In genomic region chr10:133536198-133536597, GRCh38 we compare ENCODE assay signal across 28 cellular contexts. TPM values are rescaled to one million over a fixed set of nuclear protein-coding genes. Genes with fewer than 3 reads are reported as not detected.
"Had no signal": no experiment of that assay in that cellular context is flagged by ENCODE, and none has a peak within 500 bp of the region (broad histone marks: within the 10 kb centered on the region; RNA-seq: fewer than 3 reads in every experiment).

No MANE protein-coding gene starts in this region.

- FAIRE-seq: urothelium cell line had no signal

- ATAC-seq: stimulated activated effector memory CD8-positive, alpha-beta T cell treated with anti-CD3 and anti-CD28 coated beads, Interleukin-12 subunit alpha, Interleukin-12 subunit beta, amount 100 ng/mL, for 72 hours; stimulated activated memory B cell treated with anti-CD40 and anti-IgM and Interleukin-4, amounts not matched to agents 10 μg/mL and 1 μg/mL and 100 μg/mL, for 72 hours; stimulated activated naive B cell treated with anti-CD40 and anti-IgM and Interleukin-4, amounts not matched to agents 10 μg/mL and 1 μg/mL and 100 μg/mL, for 72 hours; stimulated activated naive CD8-positive, alpha-beta T cell treated with anti-CD3 and anti-CD28 coated beads, Interleukin-15, amount 100 ng/mL, for 72 hours; stimulated activated naive CD8-positive, alpha-beta T cell treated with anti-CD3 and anti-CD28 coated beads, Interleukin-15, Interleukin-2, amounts not matched to agents 100 U/mL and 50 U/mL, for 24 hours; upper lobe of right lung had no signal

- H3K9me3 ChIP-seq: stomach, suprapubic skin, testis, thoracic aorta, thyroid gland, tibial artery, tibial nerve, transverse colon, upper lobe of left lung, upper lobe of right lung, uterus, vagina had no signal

- H3K4me1 ChIP-seq: stomach, suprapubic skin, testis, thyroid gland, tibial artery, tibial nerve, transverse colon, upper lobe of left lung, upper lobe of right lung, uterus, vagina had no signal

- H3K27me3 ChIP-seq: suprapubic skin, testis, thyroid gland, tibial artery, tibial nerve, transverse colon, upper lobe of left lung, uterus, vagina had no signal

- H3K27ac ChIP-seq: stomach, suprapubic skin, testis, thoracic aorta, thyroid gland, tibial artery, tibial nerve, transverse colon, upper lobe of left lung, upper lobe of right lung, uterus, vagina had no signal

- H3K36me3 ChIP-seq: thoracic aorta, thyroid gland, tibial nerve, transverse colon, upper lobe of left lung, upper lobe of right lung, uterus, vagina had no signal

- H3K4me3 ChIP-seq: stomach, suprapubic skin, testis, thoracic aorta, thyroid gland, tibial artery, tibial nerve, transverse colon, upper lobe of left lung, upper lobe of right lung, uterus, vagina had no signal

- DNase-seq: stimulated activated CD4-positive, alpha-beta T cell treated with anti-CD3 and anti-CD28 coated beads, Interleukin-2, amount 100 ng/mL, for 48 hours; stimulated activated CD4-positive, alpha-beta T cell treated with anti-CD3 and anti-CD28 coated beads, Interleukin-4, amount 100 ng/mL, for 1 hour; stimulated activated CD4-positive, alpha-beta T cell treated with anti-CD3 and anti-CD28 coated beads, Interleukin-4, amount 100 ng/mL, for 24 hours; stimulated activated CD4-positive, alpha-beta T cell treated with anti-CD3 and anti-CD28 coated beads, Interleukin-4, amount 100 ng/mL, for 4 hours; stimulated activated CD8-positive, alpha-beta memory T cell treated with anti-CD3 and anti-CD28 coated beads, Interleukin-4, amount 100 ng/mL, for 48 hours; stimulated activated naive B cell treated with anti-CD40 and anti-IgM and Interleukin-4, amounts not matched to agents 10 μg/mL and 1 μg/mL and 100 μg/mL, for 72 hours; stimulated activated naive CD4-positive, alpha-beta T cell; stimulated activated naive CD4-positive, alpha-beta T cell treated with Interleukin-2 at 50 U/mL for 16 hours; stimulated activated naive CD8-positive, alpha-beta T cell treated with anti-CD3 and anti-CD28 coated beads, Interleukin-15, amount 100 ng/mL, for 72 hours; stimulated activated naive CD8-positive, alpha-beta T cell treated with anti-CD3 and anti-CD28 coated beads, Interleukin-15, Interleukin-2, amounts not matched to agents 100 U/mL and 50 U/mL, for 24 hours; stomach; substantia nigra; testis; thyroid gland; tibial artery; transverse colon; trophoblast cell; upper lobe of left lung; upper lobe of right lung; uterus had no signal

RNA-seq across cellular contexts. Expression of gene SYCE1, which starts 29.2 kb away (rescaled TPM):
- total RNA-seq: stomach, urinary bladder, vagina had no signal
